Comparison of ENCODE assay signal across 1 cellular context in genomic region chr1:180585994-180586359, GRCh38.
TF ChIP-seq lines count a peak whose summit lies in the region.

No MANE protein-coding gene starts in this region.

TF ChIP-seq in K562, 482 proteins besides CTCF, POLR2A, EP300 and RAD21 (continued from another document and continues in another):
- TF ChIP-seq FOXJ3 (CRISPR knock-in tag; IDR thresholded peaks at IDR 0.05) = no peak
- TF ChIP-seq CREB3 (tag; conservative IDR thresholded peaks at IDR 0.05; ENCODE audit: low read depth) = 0 out of 2 replicates have a peak, but pooled peaks have one; percentile 42
- TF ChIP-seq GTF2F1 (IDR thresholded peaks at IDR 0.05; ENCODE audit: low read depth, low read length) = no peak
- TF ChIP-seq ATF4 (CRISPR knock-in tag; IDR thresholded peaks at IDR 0.05) = no peak
- no peak for TF ChIP-seq MXI1 (IDR thresholded peaks at IDR 0.05; ENCODE audit: low read depth, low read length)
- no peak for TF ChIP-seq ZNF165 (CRISPR knock-in tag; IDR thresholded peaks at IDR 0.05; ENCODE audit: borderline replicate concordance)
- TF ChIP-seq ZNF77 (CRISPR knock-in tag; IDR thresholded peaks at IDR 0.05) = no peak
- no peak for TF ChIP-seq PYGO2 (tag; IDR thresholded peaks at IDR 0.05)
- TF ChIP-seq PRDM10 (IDR thresholded peaks at IDR 0.05; ENCODE audit: partially characterized antibody) = no peak
- no peak for TF ChIP-seq RHOXF2B (CRISPR knock-in tag; conservative IDR thresholded peaks at IDR 0.05)
- no peak for TF ChIP-seq ELK1 (CRISPR knock-in tag; IDR thresholded peaks at IDR 0.05)
- TF ChIP-seq ZNF717 (CRISPR knock-in tag; IDR thresholded peaks at IDR 0.05) = no peak
- TF ChIP-seq DACH1 (IDR thresholded peaks at IDR 0.05; ENCODE audit: partially characterized antibody) = no peak
- TF ChIP-seq ZNF707 (CRISPR knock-in tag; conservative IDR thresholded peaks at IDR 0.05) = no peak
- TF ChIP-seq TBP (optimal IDR thresholded peaks at IDR 0.05; ENCODE audit: low read depth, low read length) = peak; percentile 16
- TF ChIP-seq ZNF592 (IDR thresholded peaks at IDR 0.05) = peak; percentile 65
- no peak for TF ChIP-seq ZNF318 (IDR thresholded peaks at IDR 0.05; ENCODE audit: borderline replicate concordance in 1 of 2, low read depth in 1 of 2)
- no peak for TF ChIP-seq KLF13 (tag; IDR thresholded peaks at IDR 0.05; ENCODE audit: borderline replicate concordance, low read depth)
- TF ChIP-seq RBFOX2 (IDR thresholded peaks at IDR 0.05; ENCODE audit: low read depth, low read length) = no peak
- no peak for TF ChIP-seq ZBTB49 (CRISPR knock-in tag; IDR thresholded peaks at IDR 0.05; ENCODE audit: borderline replicate concordance)
- TF ChIP-seq NR3C1 (CRISPR knock-in tag; IDR thresholded peaks at IDR 0.05) = no peak
- TF ChIP-seq ARID3A (IDR thresholded peaks at IDR 0.05; ENCODE audit: borderline replicate concordance, low read depth, low read length) = no peak
- TF ChIP-seq CBFA2T3 (IDR thresholded peaks at IDR 0.05) = peak; percentile 66
- no peak for TF ChIP-seq CBX1 (IDR thresholded peaks at IDR 0.05; ENCODE audit: low read depth)
- TF ChIP-seq KDM1A (IDR thresholded peaks at IDR 0.05) = no peak
- TF ChIP-seq MLLT1 (IDR thresholded peaks at IDR 0.05) = no peak
- TF ChIP-seq SOX6 (IDR thresholded peaks at IDR 0.05) = no peak
- no peak for TF ChIP-seq NR4A1 (CRISPR knock-in tag; IDR thresholded peaks at IDR 0.05)
- TF ChIP-seq NR4A1 (tag; IDR thresholded peaks at IDR 0.05) = peak; percentile 73; the same call in 1 of the 2 replicates
- no peak for TF ChIP-seq SMARCC2 (IDR thresholded peaks at IDR 0.05; ENCODE audit: low read depth)
- no peak for TF ChIP-seq GATAD2B (IDR thresholded peaks at IDR 0.05; ENCODE audit: borderline replicate concordance)
- TF ChIP-seq C11orf30 (IDR thresholded peaks at IDR 0.05; ENCODE audit: low read depth) = no peak
